Comparison of ENCODE assay signal across 8 cellular contexts in genomic region chr7:42931834-42932651, GRCh38. TPM values are rescaled to one million over a fixed set of nuclear protein-coding genes. Genes with fewer than 3 reads are reported as not detected.
DNase-seq lines count a peak whose midpoint lies in the region; ATAC-seq, FAIRE-seq and TF ChIP-seq lines count a peak whose summit lies in the region.

MRPL32 (plus strand) TSS chr7:42932376; CDS start chr7:42932387, 11 bp downstream.
PSMA2 (minus strand) TSS chr7:42932174; CDS start chr7:42932158, 16 bp downstream.

- H3K27ac ChIP-seq in HUES64 (ENCODE audit: low read depth, low read length): peak within 1 kb of the TSS; percentile 79
- peak within 1 kb of the TSS; percentile 48 for H3K27ac ChIP-seq in OCI-LY1 (ENCODE audit: low read depth, low read length, poor library complexity, severe bottlenecking)
- peak within 1 kb of the TSS; percentile 75 for H3K27ac ChIP-seq in mesodermal cell (ENCODE audit: low read depth, low read length, severe bottlenecking)

- H3K27me3 ChIP-seq in HUES64 (ENCODE audit: insufficient read depth, low read length) (no peaks in the 10 kb centered on the region), OCI-LY1 (ENCODE audit: insufficient read depth, low read length) (no peaks in the 10 kb centered on the region)

- no peak for TF ChIP-seq CTCF in Calu3 (IDR thresholded peaks at IDR 0.05; ENCODE audit: unreplicated experiment)
- no peak for TF ChIP-seq CTCF in OCI-LY1 (IDR thresholded peaks at IDR 0.05; ENCODE audit: low read length)

- peaks cover 68% of the 10 kb centered on the region for H3K79me2 ChIP-seq in OCI-LY1 (ENCODE audit: insufficient read depth, low read length)

- no peaks in the 10 kb centered on the region for H3K9me3 Mint-ChIP-seq in Calu3 (ENCODE audit: low read depth, unreplicated experiment)

- peak; percentile 98 for DNase-seq in Calu3
- DNase-seq in activated CD8-positive, alpha-beta memory T cell treated with anti-CD3 and anti-CD28 coated beads, Interleukin-2, amount 50 U/mL, for 4 hours: peak; percentile 91
- DNase-seq in stimulated activated CD8-positive, alpha-beta memory T cell treated with anti-CD3 and anti-CD28 coated beads, Interleukin-15, amount 100 ng/mL, for 4 hours (ENCODE audit: low read depth in 2 of 2): peak; percentile 85 to 92

- H3K9ac ChIP-seq in HUES64 (ENCODE audit: low read depth, low read length) (peak within 1 kb of the TSS; percentile 97), OCI-LY1 (ENCODE audit: low read length) (peak within 1 kb of the TSS; percentile 94)

- ATAC-seq in GM21447 (IDR thresholded peaks at IDR 0.05; ENCODE audit: unreplicated experiment): peak; percentile 99

- no peaks in the 10 kb centered on the region for H3K9me3 ChIP-seq in HUES64 (ENCODE audit: insufficient read depth, low read depth, low read length)
- no peaks in the 10 kb centered on the region for H3K9me3 ChIP-seq in OCI-LY1 (ENCODE audit: low read length)
- H3K9me3 ChIP-seq in mesodermal cell (ENCODE audit: control insufficient read depth, low read length): no peaks in the 10 kb centered on the region

- peak; percentile 98 for FAIRE-seq in endometrium (lab: Jason Lieb, UNC)

- H3K27me3 Mint-ChIP-seq in Calu3 (ENCODE audit: unreplicated experiment): no peaks in the 10 kb centered on the region

- H3K4me1 Mint-ChIP-seq in Calu3 (ENCODE audit: low read depth, unreplicated experiment): peaks cover 26% of the 10 kb centered on the region

- H3K4me3 Mint-ChIP-seq in Calu3 (ENCODE audit: low read depth, unreplicated experiment): peak within 1 kb of the TSS; percentile 100

- H3K27ac Mint-ChIP-seq in Calu3 (ENCODE audit: unreplicated experiment): peak within 1 kb of the TSS; percentile 99

- no peaks in the 10 kb centered on the region for H3K9me2 ChIP-seq in OCI-LY1 (ENCODE audit: low read depth, low read length)

- WGBS in HUES64: under 1% methylated on average over 56 of the region's 56 CpGs
- WGBS in mesodermal cell (ENCODE audit: insufficient coverage in 2 of 2), 2 experiments: 0% methylated on average over 43 to 53 of the region's 56 CpGs

- CTCF ChIA-PET in Calu3 (lab: Charles Lee): interaction anchor here (0.7 to 2.1 kb wide), 11 partner anchors 9 to 1949 kb away, joined by 3 to 12 read pairs (median 4); partner anchors contain the start of genes C7orf25 and STK17A

- no peaks in the 10 kb centered on the region for H3F3A ChIP-seq in OCI-LY1 (ENCODE audit: insufficient read depth, low read length)

- TSS peak; percentile 73 for BruUV-seq in Calu3 (replicated peaks; lab: Mats Ljungman, UMichigan)

- H3K36me3 ChIP-seq in HUES64 (ENCODE audit: insufficient read depth, low read length) (peaks cover 40% of the 10 kb centered on the region), OCI-LY1 (ENCODE audit: insufficient read depth, low read length) (peaks cover 40% of the 10 kb centered on the region), mesodermal cell (ENCODE audit: control insufficient read depth, insufficient read depth, low read length) (peaks cover 39% of the 10 kb centered on the region)

- peak within 1 kb of the TSS; percentile 93 for H3K4me2 ChIP-seq in OCI-LY1 (ENCODE audit: low read length)

- H3K4me3 ChIP-seq in HUES64 (ENCODE audit: low read length) (peak within 1 kb of the TSS; percentile 97), OCI-LY1 (ENCODE audit: low read depth, low read length, poor library complexity, severe bottlenecking) (peak within 1 kb of the TSS; percentile 86), mesodermal cell (ENCODE audit: extremely low read depth, insufficient read depth, low read length, poor library complexity, severe bottlenecking) (peak within 1 kb of the TSS; percentile 92)

- H3K4me1 ChIP-seq in HUES64 (ENCODE audit: insufficient read depth, low read length) (peaks cover 7% of the 10 kb centered on the region; the same call in 1 of the 2 replicates), OCI-LY1 (ENCODE audit: insufficient read depth, low read length, severe bottlenecking) (peaks cover 57% of the 10 kb centered on the region), mesodermal cell (ENCODE audit: control insufficient read depth, insufficient read depth, low read length, poor library complexity, severe bottlenecking) (peaks cover 3% of the 10 kb centered on the region)

- no peak within 1 kb of the TSS for H2AFZ ChIP-seq in OCI-LY1 (ENCODE audit: low read length)

- intact Hi-C loops in Calu3 (cut with micrococcal nuclease; ENCODE audit: unreplicated experiment): loop anchor here (5.0 kb wide), 1 partner anchor 660 kb away; no protein-coding TSS in a partner anchor

- peaks cover 51% of the 10 kb centered on the region for H3K36me3 Mint-ChIP-seq in Calu3 (ENCODE audit: insufficient read depth, unreplicated experiment)

- no peaks in the 10 kb centered on the region for H4K20me1 ChIP-seq in OCI-LY1 (ENCODE audit: insufficient read depth, low read length)

RNA-seq across cellular contexts. Expression of gene MRPL32, which starts in this region (rescaled TPM):
- 86.4 and 87.8 TPM in 2 replicates for total RNA-seq in Calu3 (2022)
- 92.5 TPM for polyA plus RNA-seq in HUES64 (2013, experiment 1 of 2)
- polyA plus RNA-seq in HUES64 (2013, experiment 2 of 2): 83.1 TPM
- polyA plus RNA-seq in mesodermal cell (2013, experiment 1 of 2): 62.8 TPM
- 71.3 TPM for polyA plus RNA-seq in mesodermal cell (2013, experiment 2 of 2)

RNA-seq across cellular contexts. Expression of gene PSMA2, which starts in this region (rescaled TPM):
- total RNA-seq in Calu3 (2022): 191 and 208 TPM in 2 replicates
- polyA plus RNA-seq in HUES64 (2013, experiment 1 of 2): 264 TPM
- 275 TPM for polyA plus RNA-seq in HUES64 (2013, experiment 2 of 2)
- 192 TPM for polyA plus RNA-seq in mesodermal cell (2013, experiment 1 of 2)
- polyA plus RNA-seq in mesodermal cell (2013, experiment 2 of 2): 231 TPM

Comparison
In these comparisons a context has a peak if more than half of its experiments do, and no peak if none do; other contexts are left out.
1. Peak in every context shown above with its lines: DNase-seq, ATAC-seq, H3K4me3 ChIP-seq and H3K27ac ChIP-seq.